Comparison of ENCODE assay signal across 9 cellular contexts in genomic region chr17:37490638-37491614, GRCh38. TPM values are rescaled to one million over a fixed set of nuclear protein-coding genes. Genes with fewer than 3 reads are reported as not detected.
DNase-seq lines count a peak whose midpoint lies in the region; ATAC-seq, FAIRE-seq and TF ChIP-seq lines count a peak whose summit lies in the region.
"Had no signal": no experiment of that assay in that cellular context is flagged by ENCODE, and none has a peak within 500 bp of the region (broad histone marks: within the 10 kb centered on the region; RNA-seq: fewer than 3 reads in every experiment).

No MANE protein-coding gene starts in this region.

- H3K36me3 ChIP-seq in PC-3 (ENCODE audit: low read depth, low read length) (no peaks in the 10 kb centered on the region), iPS DF 6.9 (ENCODE audit: control insufficient read depth, insufficient read depth, low read length) (no peaks in the 10 kb centered on the region)

- H3K9me3 ChIP-seq in PC-3 (ENCODE audit: low read length) = no peaks in the 10 kb centered on the region
- no peaks in the 10 kb centered on the region for H3K9me3 ChIP-seq in iPS DF 6.9 (ENCODE audit: control insufficient read depth, insufficient read depth, low read length)

- H4K20me1 ChIP-seq in PC-3 (ENCODE audit: low read length) = peaks cover 16% of the 10 kb centered on the region

- H3K79me2 ChIP-seq in PC-3 (ENCODE audit: low read length) = peaks cover 60% of the 10 kb centered on the region

- H2AFZ ChIP-seq in PC-3 (ENCODE audit: low read length) = peak overlapping the region; percentile 49; the same call in 1 of the 2 replicates

- peak overlapping the region; percentile 74 for H3K9ac ChIP-seq in PC-3 (ENCODE audit: low read length)

- H3F3A ChIP-seq in PC-3 (ENCODE audit: low read length, unreplicated experiment) = no peaks in the 10 kb centered on the region

- H3K9me2 ChIP-seq in PC-3 (replicated peaks; ENCODE audit: low read length) = no peaks in the 10 kb centered on the region

- no peak for TF ChIP-seq POLR2A in GM12892 (IDR thresholded peaks at IDR 0.05; ENCODE audit: low read depth, low read length)

- H3K27ac ChIP-seq in PC-3 (ENCODE audit: low read length) (peak overlapping the region; percentile 91), iPS DF 6.9 (ENCODE audit: low read length) (no peak overlapping the region)

- CTCF ChIA-PET in PC-3 (lab: Charles Lee) = no interaction called here

- peak; percentile 37 for ATAC-seq in PC-3

- BruUV-seq in PC-3 (replicated peaks; lab: Mats Ljungman, UMichigan) = TSS peak; percentile 45

- peak overlapping the region; percentile 85 for H3K4me3 ChIP-seq in PC-3 (ENCODE audit: low read length)
- H3K4me3 ChIP-seq in astrocyte of the spinal cord (ENCODE audit: low read depth, low read length) = peak overlapping the region; percentile 68
- peak overlapping the region; percentile 42; the same call in 1 of the 2 replicates for H3K4me3 ChIP-seq in iPS DF 6.9 (ENCODE audit: low read length)
- H3K4me3 ChIP-seq in skeletal muscle cell (ENCODE audit: low read depth, low read length) = peak overlapping the region; percentile 69

- POLR2A ChIA-PET in PC-3 (lab: Charles Lee; ENCODE audit: unreplicated experiment) = interaction anchor here (0.6 kb wide), 1 partner anchor 14 kb away, joined by 3 read pairs; no protein-coding TSS in a partner anchor

- in situ Hi-C loops in astrocyte of the spinal cord (cut with HindIII; ENCODE audit: low sequenced_read_pairs) = no loop called here

- intact Hi-C loops in PC-3 (cut with micrococcal nuclease) = no loop called here

- no peak for FAIRE-seq in GM12892 (lab: Jason Lieb, UNC)
- FAIRE-seq: GM18507 had no signal

- peak; percentile 63 for DNase-seq in activated effector memory CD4-positive, alpha-beta T cell treated with anti-CD3 and anti-CD28 coated beads, Interleukin-2, amount 50 U/mL, for 16 hours
- no peak for DNase-seq in activated effector memory CD4-positive, alpha-beta T cell treated with Interleukin-2 at 50 U/mL for 16 hours
- DNase-seq in PC-3 (peak; percentile 87), astrocyte of the spinal cord (ENCODE audit: low read depth, low spot score) (peak; percentile 87), iPS DF 6.9 (ENCODE audit: low read depth, low spot score) (no peak), skeletal muscle cell (ENCODE audit: low read depth) (peak; percentile 62), GM12892 (ENCODE audit: insufficient read length) (no peak), NCI-H748 (lab: John Stamatoyannopoulos, UW; ENCODE audit: unreplicated experiment) (no peak)

- no peaks in the 10 kb centered on the region for H3K27me3 ChIP-seq in PC-3 (ENCODE audit: low read length)
- no peaks in the 10 kb centered on the region for H3K27me3 ChIP-seq in iPS DF 6.9 (ENCODE audit: control insufficient read depth, insufficient read depth, low read length)

- H3K4me2 ChIP-seq in PC-3 (ENCODE audit: low read length) = peak overlapping the region; percentile 94

- H3K4me1 ChIP-seq in PC-3 (ENCODE audit: insufficient read depth, low read length) (peaks cover 48% of the 10 kb centered on the region), iPS DF 6.9 (ENCODE audit: control insufficient read depth, insufficient read depth, low read length) (peaks cover 5% of the 10 kb centered on the region; the same call in 1 of the 2 replicates)

- no CpG with 5 or more reads among the region's 24 CpGs for WGBS in iPS DF 6.9 (ENCODE audit: insufficient coverage, insufficient read length)

- TF ChIP-seq CTCF in PC-3 (conservative IDR thresholded peaks at IDR 0.05; ENCODE audit: low read depth, low read length) = no peak
- TF ChIP-seq CTCF in astrocyte of the spinal cord (IDR thresholded peaks at IDR 0.05; ENCODE audit: low read depth, low read length) = no peak

RNA-seq across cellular contexts. Expression of gene DUSP14, which starts 1.2 kb away (rescaled TPM):
- total RNA-seq in PC-3 (2014; rRNA removed) = 49.4 and 56.2 TPM in 2 replicates
- 10.3 TPM for polyA plus RNA-seq in GM12892 (2012; ENCODE audit: missing spikeins)

Comparison
In these comparisons a context has a peak if more than half of its experiments do, and no peak if none do; other contexts are left out.
1. DNase-seq: peak in activated effector memory CD4-positive, alpha-beta T cell treated with anti-CD3 and anti-CD28 coated beads, Interleukin-2, amount 50 U/mL, for 16 hours (single experiment), PC-3 (single experiment), astrocyte of the spinal cord (single experiment) and skeletal muscle cell (single experiment); none in activated effector memory CD4-positive, alpha-beta T cell treated with Interleukin-2 at 50 U/mL for 16 hours (single experiment), iPS DF 6.9 (single experiment), GM12892 (single experiment) and NCI-H748 (single experiment).
2. Peak in every context shown above with its lines, with median percentiles within 50 percentile points of each other: H3K4me3 ChIP-seq.